12 cellular contexts compared by ENCODE assay signal in the genomic region with DNA sequence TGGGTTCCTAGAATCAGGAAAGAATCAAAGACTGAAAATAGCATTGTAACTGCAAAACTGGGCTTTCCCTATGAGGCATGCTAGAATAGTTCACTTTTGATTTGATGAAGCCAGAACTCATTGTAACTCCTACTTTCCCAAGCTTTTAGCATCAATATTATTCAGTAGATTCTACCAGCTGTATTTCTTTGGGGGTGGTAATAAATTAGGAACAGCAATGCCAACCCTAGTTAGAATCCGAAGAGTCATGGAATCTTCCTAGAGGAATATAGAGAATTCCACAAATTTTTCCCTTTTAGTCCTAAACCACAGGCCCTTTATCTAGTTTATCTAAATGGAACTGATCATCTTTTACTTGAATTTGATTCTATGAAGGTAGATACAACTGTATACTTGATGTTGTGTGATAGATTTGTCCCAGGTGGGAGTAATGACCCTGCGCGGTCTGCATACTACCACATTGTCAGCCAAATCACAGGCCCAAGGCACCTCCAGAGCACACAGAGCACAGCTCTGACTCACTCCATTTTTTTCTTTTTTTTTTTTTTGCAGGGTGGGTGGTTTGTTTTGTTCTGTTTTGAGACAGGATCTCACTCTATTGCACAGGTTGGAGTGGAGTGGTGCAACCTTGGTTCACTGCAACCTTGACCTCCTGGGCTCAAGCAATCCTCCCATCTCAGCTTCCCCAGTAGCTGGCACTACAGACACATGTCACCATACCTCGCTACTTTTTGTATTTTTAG.
DNase-seq lines count a peak whose midpoint lies in the region; ATAC-seq and TF ChIP-seq lines count a peak whose summit lies in the region.
"Had no signal": no experiment of that assay in that cellular context is flagged by ENCODE, and none has a peak within 500 bp of the region (broad histone marks: within the 10 kb centered on the region; RNA-seq: fewer than 3 reads in every experiment).

No MANE protein-coding gene starts in this region.

- H3K4me3 ChIP-seq in astrocyte of the spinal cord (ENCODE audit: low read depth, low read length) = no peak overlapping the region
- H3K4me3 ChIP-seq: skin epidermis had no signal

- ATAC-seq in GM18502 (IDR thresholded peaks at IDR 0.05; ENCODE audit: poor library complexity, unreplicated experiment) (peak; percentile 45), HG02852 (IDR thresholded peaks at IDR 0.05; ENCODE audit: unreplicated experiment) (peak; percentile 60), GM21576 (IDR thresholded peaks at IDR 0.05; ENCODE audit: unreplicated experiment) (no peak)

- in situ Hi-C loops in astrocyte of the spinal cord (cut with HindIII; ENCODE audit: low sequenced_read_pairs) = no loop called here

- no peak for TF ChIP-seq CTCF in astrocyte of the spinal cord (IDR thresholded peaks at IDR 0.05; ENCODE audit: low read depth, low read length)

- DNase-seq in astrocyte of the spinal cord (ENCODE audit: low read depth, low spot score) = peak; percentile 81
- DNase-seq in renal cortical epithelial cell (ENCODE audit: low read depth) = peak; percentile 76
- no peak for DNase-seq in NCI-H774 (lab: John Stamatoyannopoulos, UW)
- no peak for DNase-seq in DMS79 treated with DMSO at 0.1 percent for 48 hours (lab: John Stamatoyannopoulos, UW)
- DNase-seq: activated naive CD8-positive, alpha-beta T cell treated with anti-CD3 and anti-CD28 coated beads, Interleukin-2, amount 10 ng/mL, durations not matched to agents 7 days and 5 days; DMS153; NCI-H1417; OCI-M1 had no signal

Comparison
In these comparisons a context has a peak if more than half of its experiments do, and no peak if none do; other contexts are left out.
1. DNase-seq: peak in astrocyte of the spinal cord (single experiment) and renal cortical epithelial cell (single experiment); none in NCI-H774 (single experiment) and DMS79 treated with DMSO at 0.1 percent for 48 hours (single experiment).